ENCODE assay signal across 30 cellular contexts in genomic region chr20:48131581-48131980, GRCh38.
DNase-seq lines count a peak whose midpoint lies in the region; ATAC-seq and TF ChIP-seq lines count a peak whose summit lies in the region.
"Had no signal": no experiment of that assay in that cellular context is flagged by ENCODE, and none has a peak within 500 bp of the region (broad histone marks: within the 10 kb centered on the region; RNA-seq: fewer than 3 reads in every experiment).

No MANE protein-coding gene starts in this region.

- peaks cover 7% of the 10 kb centered on the region for H3K4me1 ChIP-seq in testis
- H3K4me1 ChIP-seq: adrenal gland, colonic mucosa, gastrocnemius medialis had no signal

- no peaks in the 10 kb centered on the region for H3K36me3 ChIP-seq in testis (ENCODE audit: low read depth, missing control alignments)
- H3K36me3 ChIP-seq: adrenal gland, colonic mucosa, gastrocnemius medialis, transverse colon had no signal

- no peak overlapping the region for H3K27ac ChIP-seq in testis
- H3K27ac ChIP-seq: adrenal gland, colonic mucosa, gastrocnemius medialis, transverse colon had no signal

- ATAC-seq in GM18511 (IDR thresholded peaks at IDR 0.05; ENCODE audit: unreplicated experiment) (no peak), GM21529 (IDR thresholded peaks at IDR 0.05; ENCODE audit: unreplicated experiment) (no peak), GM18873 (IDR thresholded peaks at IDR 0.05; ENCODE audit: low FRiP score, unreplicated experiment) (no peak), HG03521 (IDR thresholded peaks at IDR 0.05; ENCODE audit: unreplicated experiment) (no peak)
- ATAC-seq: gastrocnemius medialis, left lobe of liver, PC-3 had no signal

- H3K9me3 ChIP-seq in testis = no peaks in the 10 kb centered on the region
- H3K9me3 ChIP-seq: adrenal gland, colonic mucosa had no signal

- DNase-seq in EL = peak; percentile 21
- DNase-seq in amniotic epithelial cell (ENCODE audit: low read depth) = peak; percentile 2
- peak; percentile 75 for DNase-seq in left kidney (ENCODE audit: low read depth, low spot score)
- DNase-seq in testis = peak; percentile 33
- DNase-seq: activated CD4-positive, alpha-beta T cell treated with anti-CD3 and anti-CD28 coated beads, Interleukin-2, amount 10 ng/mL, durations not matched to agents 7 days and 5 days; activated naive CD4-positive, alpha-beta T cell; activated T-cell treated with anti-CD3 and anti-CD28 coated beads, Interleukin-2, amount 50 U/mL, for 24 hours; adrenal gland; CD4-positive, CD25-positive, alpha-beta regulatory T cell; colonic mucosa; effector CD8-positive, alpha-beta T cell; gastrocnemius medialis; hippocampal formation; naive B cell; NCI-H1092 treated with DMSO at 0.1 percent for 48 hours; NCI-H187; NCI-H2171 treated with DMSO at 0.1 percent for 48 hours; NCI-H524 treated with DMSO at 0.1 percent for 48 hours; occipital lobe; PC-3; Right ventricle myocardium superior; SW 1271; T1000; transverse colon had no signal

- WGBS in testis, 2 donors = 46 to 47% methylated on average over 3 of the region's 3 CpGs

- intact Hi-C loops in testis (cut with DNase I; ENCODE audit: low total_unique reads) = no loop called here

- no peak for TF ChIP-seq POLR2A in testis (IDR thresholded peaks at IDR 0.05)

- TF ChIP-seq CTCF in testis (IDR thresholded peaks at IDR 0.05) = no peak

- H3K27me3 ChIP-seq in testis = no peaks in the 10 kb centered on the region
- H3K27me3 ChIP-seq: colonic mucosa, gastrocnemius medialis, transverse colon had no signal

- no peak overlapping the region for H3K4me3 ChIP-seq in testis
- H3K4me3 ChIP-seq: adrenal gland, colonic mucosa, gastrocnemius medialis, skin epidermis, transverse colon had no signal

Comparison
In these comparisons a context has a peak if more than half of its experiments do, and no peak if none do; other contexts are left out.
1. DNase-seq: peak in every context shown above with its lines; median percentile 75 in left kidney; 33 in testis; 21 in EL; 2 in amniotic epithelial cell.